Comparison of ENCODE assay signal across 1 cellular context in the genomic region with DNA sequence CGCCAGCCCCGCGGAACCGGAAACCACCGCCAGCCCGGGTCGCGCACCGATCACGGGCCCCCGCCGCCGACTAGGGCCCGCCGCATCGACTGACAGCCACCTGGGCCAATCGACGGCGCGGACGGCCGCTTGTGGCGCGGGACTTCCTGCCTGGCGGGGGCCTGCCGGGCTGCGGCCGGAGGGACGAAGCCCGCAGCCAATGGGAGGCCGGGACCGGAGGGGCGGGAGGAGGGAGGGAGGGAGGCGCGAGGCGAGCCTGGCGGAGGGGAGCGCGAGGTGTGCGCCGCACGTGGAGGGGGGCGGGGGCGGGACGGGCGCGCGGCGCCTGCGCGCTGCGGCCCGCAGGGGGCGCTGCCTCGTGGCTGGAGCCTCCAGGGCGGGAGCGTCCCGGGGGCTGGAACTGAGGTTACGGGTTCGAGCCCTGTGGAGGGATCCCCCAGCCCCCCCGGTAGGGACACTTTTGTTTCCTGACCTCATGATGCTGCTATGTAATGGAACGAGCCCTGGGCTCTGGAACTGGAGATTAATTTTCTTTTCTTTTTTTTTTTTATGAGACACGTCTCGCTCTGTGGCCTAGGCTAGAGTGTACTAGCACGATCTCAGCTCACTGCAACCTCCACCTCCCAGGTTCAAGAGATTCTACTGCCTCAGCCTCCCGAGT.
TF ChIP-seq lines count a peak whose summit lies in the region.

A gene with protein sequence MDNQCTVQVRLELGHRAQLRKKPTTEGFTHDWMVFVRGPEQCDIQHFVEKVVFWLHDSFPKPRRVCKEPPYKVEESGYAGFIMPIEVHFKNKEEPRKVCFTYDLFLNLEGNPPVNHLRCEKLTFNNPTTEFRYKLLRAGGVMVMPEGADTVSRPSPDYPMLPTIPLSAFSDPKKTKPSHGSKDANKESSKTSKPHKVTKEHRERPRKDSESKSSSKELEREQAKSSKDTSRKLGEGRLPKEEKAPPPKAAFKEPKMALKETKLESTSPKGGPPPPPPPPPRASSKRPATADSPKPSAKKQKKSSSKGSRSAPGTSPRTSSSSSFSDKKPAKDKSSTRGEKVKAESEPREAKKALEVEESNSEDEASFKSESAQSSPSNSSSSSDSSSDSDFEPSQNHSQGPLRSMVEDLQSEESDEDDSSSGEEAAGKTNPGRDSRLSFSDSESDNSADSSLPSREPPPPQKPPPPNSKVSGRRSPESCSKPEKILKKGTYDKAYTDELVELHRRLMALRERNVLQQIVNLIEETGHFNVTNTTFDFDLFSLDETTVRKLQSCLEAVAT (minus strand): TSS at position 45 of the 661 bp plus-strand sequence. CDS start 191 bp downstream, outside the sequence.

TF ChIP-seq in K562, 482 proteins besides CTCF, POLR2A, EP300 and RAD21 (continued from another document and continues in another):
- TF ChIP-seq, protein P1, sequence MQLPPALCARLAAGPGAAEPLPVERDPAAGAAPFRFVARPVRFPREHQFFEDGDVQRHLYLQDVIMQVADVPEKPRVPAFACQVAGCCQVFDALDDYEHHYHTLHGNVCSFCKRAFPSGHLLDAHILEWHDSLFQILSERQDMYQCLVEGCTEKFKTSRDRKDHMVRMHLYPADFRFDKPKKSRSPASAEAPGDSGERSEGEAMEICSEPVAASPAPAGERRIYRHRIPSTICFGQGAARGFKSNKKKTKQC (CRISPR knock-in tag; IDR thresholded peaks at IDR 0.05), result 0 out of 2 replicates have a peak, but pooled peaks have one; percentile 28
- TF ChIP-seq ZNF668 (CRISPR knock-in tag; IDR thresholded peaks at IDR 0.05) (no peak), PHB2 (IDR thresholded peaks at IDR 0.05; ENCODE audit: low read depth) (no peak), ZEB2 (IDR thresholded peaks at IDR 0.05) (no peak), RCOR1 (IDR thresholded peaks at IDR 0.05; ENCODE audit: borderline replicate concordance in 1 of 2, low read depth in 2 of 2, low read length in 2 of 2) (peak; percentile 18 to 75; a peak in 2 of 4 replicates), GTF2F1 (IDR thresholded peaks at IDR 0.05; ENCODE audit: low read depth, low read length) (no peak), EWSR1 (IDR thresholded peaks at IDR 0.05; ENCODE audit: borderline replicate concordance, low read depth, partially characterized antibody) (no peak), GABPB1 (CRISPR knock-in tag; IDR thresholded peaks at IDR 0.05) (peak; percentile 95), RBM25 (IDR thresholded peaks at IDR 0.05; ENCODE audit: low read depth, low read length, severe bottlenecking) (peak; percentile 100), NR2C2 (CRISPR knock-in tag; IDR thresholded peaks at IDR 0.05) (no peak), NR2C2 (tag; IDR thresholded peaks at IDR 0.05) (peak; percentile 85), ZBTB8A (IDR thresholded peaks at IDR 0.05; ENCODE audit: partially characterized antibody) (no peak), HMGN3 (IDR thresholded peaks at IDR 0.05; ENCODE audit: borderline replicate concordance, extremely low read depth, insufficient read length, low read depth, low read length) (peak; percentile 62), NFYB (IDR thresholded peaks at IDR 0.05; ENCODE audit: extremely low read depth, insufficient read length) (peak; percentile 43), PRPF4 (IDR thresholded peaks at IDR 0.05; ENCODE audit: insufficient read depth, low read depth, low read length, poor library complexity, severe bottlenecking) (no peak), BHLHE40 (IDR thresholded peaks at IDR 0.05; ENCODE audit: low read length) (peak; percentile 96), ZBED1 (IDR thresholded peaks at IDR 0.05) (no peak), MBD2 (IDR thresholded peaks at IDR 0.05; ENCODE audit: borderline replicate concordance, low read depth) (peak; percentile 65; the same call in 1 of the 2 replicates), PYGO2 (tag; IDR thresholded peaks at IDR 0.05) (no peak), CHD4 (IDR thresholded peaks at IDR 0.05; ENCODE audit: insufficient read depth, insufficient replicate concordance, low read depth, low read length, poor library complexity, severe bottlenecking) (peak; percentile 94), PHF20 (IDR thresholded peaks at IDR 0.05; ENCODE audit: partially characterized antibody) (peak; percentile 34), SAP30 (IDR thresholded peaks at IDR 0.05; ENCODE audit: borderline replicate concordance, insufficient read depth, low read depth, low read length, poor library complexity, severe bottlenecking) (no peak), HCFC1 (IDR thresholded peaks at IDR 0.05; ENCODE audit: low read depth, low read length) (peak; percentile 54), FOXJ2 (tag; IDR thresholded peaks at IDR 0.05) (no peak), ZNF41 (CRISPR knock-in tag; conservative IDR thresholded peaks at IDR 0.05) (no peak), POLR2G (IDR thresholded peaks at IDR 0.05; ENCODE audit: low read depth, low read length) (peak; percentile 77), RB1 (IDR thresholded peaks at IDR 0.05; ENCODE audit: low read depth) (peak; percentile 73), STAG1 (CRISPR knock-in tag; IDR thresholded peaks at IDR 0.05; ENCODE audit: borderline replicate concordance) (no peak), FOXP1 (CRISPR knock-in tag; IDR thresholded peaks at IDR 0.05) (no peak), RFX1 (IDR thresholded peaks at IDR 0.05) (no peak), BCL6 (CRISPR knock-in tag; IDR thresholded peaks at IDR 0.05) (no peak), ZSCAN32 (CRISPR knock-in tag; IDR thresholded peaks at IDR 0.05) (no peak), ZNF764 (CRISPR knock-in tag; IDR thresholded peaks at IDR 0.05; ENCODE audit: low read depth) (no peak), ZNF77 (CRISPR knock-in tag; IDR thresholded peaks at IDR 0.05) (no peak), EZH2 (IDR thresholded peaks at IDR 0.05; ENCODE audit: borderline replicate concordance, low read depth, low read length) (no peak), L3MBTL2 (IDR thresholded peaks at IDR 0.05) (peak; percentile 95), FOS (IDR thresholded peaks at IDR 0.05; ENCODE audit: extremely low read depth, insufficient read length) (peak; percentile 84), ZNF79 (CRISPR knock-in tag; IDR thresholded peaks at IDR 0.05; ENCODE audit: low read depth) (no peak), ZNF76 (CRISPR knock-in tag; IDR thresholded peaks at IDR 0.05; ENCODE audit: borderline replicate concordance) (no peak), TBL1XR1 (IDR thresholded peaks at IDR 0.05; ENCODE audit: low read length in 2 of 2) (no peak; a peak in 1 of 4 replicates), EHMT2 (IDR thresholded peaks at IDR 0.05) (0 out of 2 replicates have a peak, but pooled peaks have one; percentile 12), CBX3 (IDR thresholded peaks at IDR 0.05; ENCODE audit: borderline replicate concordance in 1 of 2, low read length in 2 of 2) (peak in 1 of 2 experiments; percentile 81; a peak in 1 of 3 replicates), NBN (IDR thresholded peaks at IDR 0.05; ENCODE audit: low read depth) (0 out of 2 replicates have a peak, but pooled peaks have one; percentile 70), ZNF316 (IDR thresholded peaks at IDR 0.05) (no peak), MTA2 (IDR thresholded peaks at IDR 0.05; ENCODE audit: low read depth) (no peak)
- TF ChIP-seq, protein P2, sequence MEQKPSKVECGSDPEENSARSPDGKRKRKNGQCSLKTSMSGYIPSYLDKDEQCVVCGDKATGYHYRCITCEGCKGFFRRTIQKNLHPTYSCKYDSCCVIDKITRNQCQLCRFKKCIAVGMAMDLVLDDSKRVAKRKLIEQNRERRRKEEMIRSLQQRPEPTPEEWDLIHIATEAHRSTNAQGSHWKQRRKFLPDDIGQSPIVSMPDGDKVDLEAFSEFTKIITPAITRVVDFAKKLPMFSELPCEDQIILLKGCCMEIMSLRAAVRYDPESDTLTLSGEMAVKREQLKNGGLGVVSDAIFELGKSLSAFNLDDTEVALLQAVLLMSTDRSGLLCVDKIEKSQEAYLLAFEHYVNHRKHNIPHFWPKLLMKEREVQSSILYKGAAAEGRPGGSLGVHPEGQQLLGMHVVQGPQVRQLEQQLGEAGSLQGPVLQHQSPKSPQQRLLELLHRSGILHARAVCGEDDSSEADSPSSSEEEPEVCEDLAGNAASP (IDR thresholded peaks at IDR 0.05), result no peak
- TF ChIP-seq, protein P3, sequence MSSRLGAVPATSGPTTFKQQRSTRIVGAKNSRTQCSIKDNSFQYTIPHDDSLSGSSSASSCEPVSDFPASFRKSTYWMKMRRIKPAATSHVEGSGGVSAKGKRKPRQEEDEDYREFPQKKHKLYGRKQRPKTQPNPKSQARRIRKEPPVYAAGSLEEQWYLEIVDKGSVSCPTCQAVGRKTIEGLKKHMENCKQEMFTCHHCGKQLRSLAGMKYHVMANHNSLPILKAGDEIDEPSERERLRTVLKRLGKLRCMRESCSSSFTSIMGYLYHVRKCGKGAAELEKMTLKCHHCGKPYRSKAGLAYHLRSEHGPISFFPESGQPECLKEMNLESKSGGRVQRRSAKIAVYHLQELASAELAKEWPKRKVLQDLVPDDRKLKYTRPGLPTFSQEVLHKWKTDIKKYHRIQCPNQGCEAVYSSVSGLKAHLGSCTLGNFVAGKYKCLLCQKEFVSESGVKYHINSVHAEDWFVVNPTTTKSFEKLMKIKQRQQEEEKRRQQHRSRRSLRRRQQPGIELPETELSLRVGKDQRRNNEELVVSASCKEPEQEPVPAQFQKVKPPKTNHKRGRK (tag; IDR thresholded peaks at IDR 0.05), result no peak
- TF ChIP-seq, protein P4, sequence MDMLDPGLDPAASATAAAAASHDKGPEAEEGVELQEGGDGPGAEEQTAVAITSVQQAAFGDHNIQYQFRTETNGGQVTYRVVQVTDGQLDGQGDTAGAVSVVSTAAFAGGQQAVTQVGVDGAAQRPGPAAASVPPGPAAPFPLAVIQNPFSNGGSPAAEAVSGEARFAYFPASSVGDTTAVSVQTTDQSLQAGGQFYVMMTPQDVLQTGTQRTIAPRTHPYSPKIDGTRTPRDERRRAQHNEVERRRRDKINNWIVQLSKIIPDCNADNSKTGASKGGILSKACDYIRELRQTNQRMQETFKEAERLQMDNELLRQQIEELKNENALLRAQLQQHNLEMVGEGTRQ (CRISPR knock-in tag; IDR thresholded peaks at IDR 0.05), result peak; percentile 58
- TF ChIP-seq, protein P5, sequence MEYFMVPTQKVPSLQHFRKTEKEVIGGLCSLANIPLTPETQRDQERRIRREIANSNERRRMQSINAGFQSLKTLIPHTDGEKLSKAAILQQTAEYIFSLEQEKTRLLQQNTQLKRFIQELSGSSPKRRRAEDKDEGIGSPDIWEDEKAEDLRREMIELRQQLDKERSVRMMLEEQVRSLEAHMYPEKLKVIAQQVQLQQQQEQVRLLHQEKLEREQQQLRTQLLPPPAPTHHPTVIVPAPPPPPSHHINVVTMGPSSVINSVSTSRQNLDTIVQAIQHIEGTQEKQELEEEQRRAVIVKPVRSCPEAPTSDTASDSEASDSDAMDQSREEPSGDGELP (CRISPR knock-in tag; IDR thresholded peaks at IDR 0.05; ENCODE audit: borderline replicate concordance), result peak; percentile 56
- TF ChIP-seq, protein P6, sequence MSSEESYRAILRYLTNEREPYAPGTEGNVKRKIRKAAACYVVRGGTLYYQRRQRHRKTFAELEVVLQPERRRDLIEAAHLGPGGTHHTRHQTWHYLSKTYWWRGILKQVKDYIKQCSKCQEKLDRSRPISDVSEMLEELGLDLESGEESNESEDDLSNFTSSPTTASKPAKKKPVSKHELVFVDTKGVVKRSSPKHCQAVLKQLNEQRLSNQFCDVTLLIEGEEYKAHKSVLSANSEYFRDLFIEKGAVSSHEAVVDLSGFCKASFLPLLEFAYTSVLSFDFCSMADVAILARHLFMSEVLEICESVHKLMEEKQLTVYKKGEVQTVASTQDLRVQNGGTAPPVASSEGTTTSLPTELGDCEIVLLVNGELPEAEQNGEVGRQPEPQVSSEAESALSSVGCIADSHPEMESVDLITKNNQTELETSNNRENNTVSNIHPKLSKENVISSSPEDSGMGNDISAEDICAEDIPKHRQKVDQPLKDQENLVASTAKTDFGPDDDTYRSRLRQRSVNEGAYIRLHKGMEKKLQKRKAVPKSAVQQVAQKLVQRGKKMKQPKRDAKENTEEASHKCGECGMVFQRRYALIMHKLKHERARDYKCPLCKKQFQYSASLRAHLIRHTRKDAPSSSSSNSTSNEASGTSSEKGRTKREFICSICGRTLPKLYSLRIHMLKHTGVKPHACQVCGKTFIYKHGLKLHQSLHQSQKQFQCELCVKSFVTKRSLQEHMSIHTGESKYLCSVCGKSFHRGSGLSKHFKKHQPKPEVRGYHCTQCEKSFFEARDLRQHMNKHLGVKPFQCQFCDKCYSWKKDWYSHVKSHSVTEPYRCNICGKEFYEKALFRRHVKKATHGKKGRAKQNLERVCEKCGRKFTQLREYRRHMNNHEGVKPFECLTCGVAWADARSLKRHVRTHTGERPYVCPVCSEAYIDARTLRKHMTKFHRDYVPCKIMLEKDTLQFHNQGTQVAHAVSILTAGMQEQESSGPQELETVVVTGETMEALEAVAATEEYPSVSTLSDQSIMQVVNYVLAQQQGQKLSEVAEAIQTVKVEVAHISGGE (CRISPR knock-in tag; IDR thresholded peaks at IDR 0.05), result peak in 2 of 3 experiments; percentile 80 to 94; a peak in 4 of 6 replicates
- TF ChIP-seq, protein P7, sequence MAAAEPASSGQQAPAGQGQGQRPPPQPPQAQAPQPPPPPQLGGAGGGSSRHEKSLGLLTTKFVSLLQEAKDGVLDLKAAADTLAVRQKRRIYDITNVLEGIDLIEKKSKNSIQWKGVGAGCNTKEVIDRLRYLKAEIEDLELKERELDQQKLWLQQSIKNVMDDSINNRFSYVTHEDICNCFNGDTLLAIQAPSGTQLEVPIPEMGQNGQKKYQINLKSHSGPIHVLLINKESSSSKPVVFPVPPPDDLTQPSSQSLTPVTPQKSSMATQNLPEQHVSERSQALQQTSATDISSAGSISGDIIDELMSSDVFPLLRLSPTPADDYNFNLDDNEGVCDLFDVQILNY (CRISPR knock-in tag; IDR thresholded peaks at IDR 0.05), result no peak
- TF ChIP-seq, protein P8, sequence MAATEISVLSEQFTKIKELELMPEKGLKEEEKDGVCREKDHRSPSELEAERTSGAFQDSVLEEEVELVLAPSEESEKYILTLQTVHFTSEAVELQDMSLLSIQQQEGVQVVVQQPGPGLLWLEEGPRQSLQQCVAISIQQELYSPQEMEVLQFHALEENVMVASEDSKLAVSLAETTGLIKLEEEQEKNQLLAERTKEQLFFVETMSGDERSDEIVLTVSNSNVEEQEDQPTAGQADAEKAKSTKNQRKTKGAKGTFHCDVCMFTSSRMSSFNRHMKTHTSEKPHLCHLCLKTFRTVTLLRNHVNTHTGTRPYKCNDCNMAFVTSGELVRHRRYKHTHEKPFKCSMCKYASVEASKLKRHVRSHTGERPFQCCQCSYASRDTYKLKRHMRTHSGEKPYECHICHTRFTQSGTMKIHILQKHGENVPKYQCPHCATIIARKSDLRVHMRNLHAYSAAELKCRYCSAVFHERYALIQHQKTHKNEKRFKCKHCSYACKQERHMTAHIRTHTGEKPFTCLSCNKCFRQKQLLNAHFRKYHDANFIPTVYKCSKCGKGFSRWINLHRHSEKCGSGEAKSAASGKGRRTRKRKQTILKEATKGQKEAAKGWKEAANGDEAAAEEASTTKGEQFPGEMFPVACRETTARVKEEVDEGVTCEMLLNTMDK (IDR thresholded peaks at IDR 0.05; ENCODE audit: borderline replicate concordance, insufficient read depth, low read depth, low read length, poor library complexity, severe bottlenecking), result peak; percentile 91
- TF ChIP-seq, protein P9, sequence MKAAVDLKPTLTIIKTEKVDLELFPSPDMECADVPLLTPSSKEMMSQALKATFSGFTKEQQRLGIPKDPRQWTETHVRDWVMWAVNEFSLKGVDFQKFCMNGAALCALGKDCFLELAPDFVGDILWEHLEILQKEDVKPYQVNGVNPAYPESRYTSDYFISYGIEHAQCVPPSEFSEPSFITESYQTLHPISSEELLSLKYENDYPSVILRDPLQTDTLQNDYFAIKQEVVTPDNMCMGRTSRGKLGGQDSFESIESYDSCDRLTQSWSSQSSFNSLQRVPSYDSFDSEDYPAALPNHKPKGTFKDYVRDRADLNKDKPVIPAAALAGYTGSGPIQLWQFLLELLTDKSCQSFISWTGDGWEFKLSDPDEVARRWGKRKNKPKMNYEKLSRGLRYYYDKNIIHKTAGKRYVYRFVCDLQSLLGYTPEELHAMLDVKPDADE (conservative IDR thresholded peaks at IDR 0.05; ENCODE audit: control insufficient read depth, low read depth, low read length), result peak; percentile 56; the same call in 1 of the 2 replicates
